In the genomic region with DNA sequence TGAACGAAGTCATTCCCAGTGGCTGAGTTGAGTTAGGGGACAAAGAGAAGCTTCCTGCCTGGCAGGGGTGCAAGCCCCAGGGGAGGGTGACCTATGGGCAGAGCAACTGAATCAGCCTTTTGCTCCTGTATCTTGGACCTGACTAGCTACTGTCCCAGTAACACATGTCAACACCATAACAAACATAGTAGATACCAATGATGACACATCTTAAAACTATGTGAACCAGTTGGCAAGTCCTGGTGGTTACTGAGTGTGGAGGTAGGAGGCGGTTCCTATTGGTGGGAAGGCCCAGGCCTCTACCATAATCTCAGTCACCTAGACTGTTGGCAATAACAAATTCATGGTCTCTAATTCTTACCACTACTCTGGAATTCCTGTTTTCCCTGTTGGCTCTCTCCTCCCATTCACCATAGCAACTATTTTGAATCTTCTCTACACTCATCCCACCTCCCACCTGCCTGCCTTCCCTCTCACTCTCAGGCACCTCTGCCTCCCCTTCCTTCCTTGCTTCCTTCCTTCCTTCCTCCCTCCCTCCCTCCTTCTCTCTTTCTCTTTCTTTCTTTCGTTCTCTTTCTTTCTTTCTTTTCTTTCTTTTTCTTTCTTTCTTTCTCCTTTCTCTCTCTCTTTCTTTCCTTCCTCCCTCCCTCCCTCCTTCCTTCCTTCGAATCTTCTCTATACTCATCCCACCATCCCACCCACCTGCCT, we compare ENCODE assay signal across 1 cellular context.
TF ChIP-seq lines count a peak whose summit lies in the region.

No MANE protein-coding gene starts in this region.

TF ChIP-seq in K562, 482 proteins besides CTCF, POLR2A, EP300 and RAD21 (continued from another document and continues in another):
- TF ChIP-seq, protein P1, sequence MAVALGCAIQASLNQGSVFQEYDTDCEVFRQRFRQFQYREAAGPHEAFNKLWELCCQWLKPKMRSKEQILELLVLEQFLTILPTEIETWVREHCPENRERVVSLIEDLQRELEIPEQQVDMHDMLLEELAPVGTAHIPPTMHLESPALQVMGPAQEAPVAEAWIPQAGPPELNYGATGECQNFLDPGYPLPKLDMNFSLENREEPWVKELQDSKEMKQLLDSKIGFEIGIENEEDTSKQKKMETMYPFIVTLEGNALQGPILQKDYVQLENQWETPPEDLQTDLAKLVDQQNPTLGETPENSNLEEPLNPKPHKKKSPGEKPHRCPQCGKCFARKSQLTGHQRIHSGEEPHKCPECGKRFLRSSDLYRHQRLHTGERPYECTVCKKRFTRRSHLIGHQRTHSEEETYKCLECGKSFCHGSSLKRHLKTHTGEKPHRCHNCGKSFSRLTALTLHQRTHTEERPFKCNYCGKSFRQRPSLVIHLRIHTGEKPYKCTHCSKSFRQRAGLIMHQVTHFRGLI (CRISPR knock-in tag; IDR thresholded peaks at IDR 0.05): no peak
- TF ChIP-seq, protein P2, sequence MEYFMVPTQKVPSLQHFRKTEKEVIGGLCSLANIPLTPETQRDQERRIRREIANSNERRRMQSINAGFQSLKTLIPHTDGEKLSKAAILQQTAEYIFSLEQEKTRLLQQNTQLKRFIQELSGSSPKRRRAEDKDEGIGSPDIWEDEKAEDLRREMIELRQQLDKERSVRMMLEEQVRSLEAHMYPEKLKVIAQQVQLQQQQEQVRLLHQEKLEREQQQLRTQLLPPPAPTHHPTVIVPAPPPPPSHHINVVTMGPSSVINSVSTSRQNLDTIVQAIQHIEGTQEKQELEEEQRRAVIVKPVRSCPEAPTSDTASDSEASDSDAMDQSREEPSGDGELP (CRISPR knock-in tag; IDR thresholded peaks at IDR 0.05; ENCODE audit: borderline replicate concordance): no peak
- TF ChIP-seq CBFA2T3 (IDR thresholded peaks at IDR 0.05): no peak
- TF ChIP-seq, protein P3, sequence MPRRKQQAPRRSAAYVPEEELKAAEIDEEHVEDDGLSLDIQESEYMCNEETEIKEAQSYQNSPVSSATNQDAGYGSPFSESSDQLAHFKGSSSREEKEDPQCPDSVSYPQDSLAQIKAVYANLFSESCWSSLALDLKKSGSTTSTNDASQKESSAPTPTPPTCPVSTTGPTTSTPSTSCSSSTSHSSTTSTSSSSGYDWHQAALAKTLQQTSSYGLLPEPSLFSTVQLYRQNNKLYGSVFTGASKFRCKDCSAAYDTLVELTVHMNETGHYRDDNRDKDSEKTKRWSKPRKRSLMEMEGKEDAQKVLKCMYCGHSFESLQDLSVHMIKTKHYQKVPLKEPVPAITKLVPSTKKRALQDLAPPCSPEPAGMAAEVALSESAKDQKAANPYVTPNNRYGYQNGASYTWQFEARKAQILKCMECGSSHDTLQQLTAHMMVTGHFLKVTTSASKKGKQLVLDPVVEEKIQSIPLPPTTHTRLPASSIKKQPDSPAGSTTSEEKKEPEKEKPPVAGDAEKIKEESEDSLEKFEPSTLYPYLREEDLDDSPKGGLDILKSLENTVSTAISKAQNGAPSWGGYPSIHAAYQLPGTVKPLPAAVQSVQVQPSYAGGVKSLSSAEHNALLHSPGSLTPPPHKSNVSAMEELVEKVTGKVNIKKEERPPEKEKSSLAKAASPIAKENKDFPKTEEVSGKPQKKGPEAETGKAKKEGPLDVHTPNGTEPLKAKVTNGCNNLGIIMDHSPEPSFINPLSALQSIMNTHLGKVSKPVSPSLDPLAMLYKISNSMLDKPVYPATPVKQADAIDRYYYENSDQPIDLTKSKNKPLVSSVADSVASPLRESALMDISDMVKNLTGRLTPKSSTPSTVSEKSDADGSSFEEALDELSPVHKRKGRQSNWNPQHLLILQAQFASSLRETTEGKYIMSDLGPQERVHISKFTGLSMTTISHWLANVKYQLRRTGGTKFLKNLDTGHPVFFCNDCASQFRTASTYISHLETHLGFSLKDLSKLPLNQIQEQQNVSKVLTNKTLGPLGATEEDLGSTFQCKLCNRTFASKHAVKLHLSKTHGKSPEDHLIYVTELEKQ (CRISPR knock-in tag; IDR thresholded peaks at IDR 0.05): no peak
- no peak for TF ChIP-seq ADNP (tag; IDR thresholded peaks at IDR 0.05)
- TF ChIP-seq CHD4 (IDR thresholded peaks at IDR 0.05; ENCODE audit: insufficient read depth, insufficient replicate concordance, low read depth, low read length, poor library complexity, severe bottlenecking): no peak
- TF ChIP-seq, protein P4, sequence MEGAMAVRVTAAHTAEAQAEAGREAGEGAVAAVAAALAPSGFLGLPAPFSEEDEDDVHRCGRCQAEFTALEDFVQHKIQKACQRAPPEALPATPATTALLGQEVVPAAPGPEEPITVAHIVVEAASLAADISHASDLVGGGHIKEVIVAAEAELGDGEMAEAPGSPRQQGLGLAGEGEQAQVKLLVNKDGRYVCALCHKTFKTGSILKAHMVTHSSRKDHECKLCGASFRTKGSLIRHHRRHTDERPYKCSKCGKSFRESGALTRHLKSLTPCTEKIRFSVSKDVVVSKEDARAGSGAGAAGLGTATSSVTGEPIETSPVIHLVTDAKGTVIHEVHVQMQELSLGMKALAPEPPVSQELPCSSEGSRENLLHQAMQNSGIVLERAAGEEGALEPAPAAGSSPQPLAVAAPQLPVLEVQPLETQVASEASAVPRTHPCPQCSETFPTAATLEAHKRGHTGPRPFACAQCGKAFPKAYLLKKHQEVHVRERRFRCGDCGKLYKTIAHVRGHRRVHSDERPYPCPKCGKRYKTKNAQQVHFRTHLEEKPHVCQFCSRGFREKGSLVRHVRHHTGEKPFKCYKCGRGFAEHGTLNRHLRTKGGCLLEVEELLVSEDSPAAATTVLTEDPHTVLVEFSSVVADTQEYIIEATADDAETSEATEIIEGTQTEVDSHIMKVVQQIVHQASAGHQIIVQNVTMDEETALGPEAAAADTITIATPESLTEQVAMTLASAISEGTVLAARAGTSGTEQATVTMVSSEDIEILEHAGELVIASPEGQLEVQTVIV (CRISPR knock-in tag; IDR thresholded peaks at IDR 0.05; ENCODE audit: borderline replicate concordance): no peak
- peak; percentile 92 for TF ChIP-seq FOSL1 (tag; conservative IDR thresholded peaks at IDR 0.05)
- 0 out of 2 replicates have a peak, but pooled peaks have one; percentile 47 for TF ChIP-seq ELF4 (CRISPR knock-in tag; IDR thresholded peaks at IDR 0.05)
- TF ChIP-seq, protein P5, sequence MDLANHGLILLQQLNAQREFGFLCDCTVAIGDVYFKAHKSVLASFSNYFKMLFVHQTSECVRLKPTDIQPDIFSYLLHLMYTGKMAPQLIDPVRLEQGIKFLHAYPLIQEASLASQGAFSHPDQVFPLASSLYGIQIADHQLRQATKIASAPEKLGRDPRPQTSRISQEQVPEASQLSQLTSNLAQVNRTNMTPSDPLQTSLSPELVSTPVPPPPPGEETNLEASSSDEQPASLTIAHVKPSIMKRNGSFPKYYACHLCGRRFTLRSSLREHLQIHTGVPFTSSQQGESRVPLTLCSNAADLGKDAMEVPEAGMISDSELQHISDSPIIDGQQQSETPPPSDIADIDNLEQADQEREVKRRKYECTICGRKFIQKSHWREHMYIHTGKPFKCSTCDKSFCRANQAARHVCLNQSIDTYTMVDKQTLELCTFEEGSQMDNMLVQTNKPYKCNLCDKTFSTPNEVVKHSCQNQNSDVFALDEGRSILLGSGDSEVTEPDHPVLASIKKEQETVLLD (IDR thresholded peaks at IDR 0.05): no peak
- TF ChIP-seq ZKSCAN8 (CRISPR knock-in tag; IDR thresholded peaks at IDR 0.05): no peak
- 0 out of 2 replicates have a peak, but pooled peaks have one; percentile 22 for TF ChIP-seq PHB2 (IDR thresholded peaks at IDR 0.05; ENCODE audit: low read depth)
- TF ChIP-seq, protein P6, sequence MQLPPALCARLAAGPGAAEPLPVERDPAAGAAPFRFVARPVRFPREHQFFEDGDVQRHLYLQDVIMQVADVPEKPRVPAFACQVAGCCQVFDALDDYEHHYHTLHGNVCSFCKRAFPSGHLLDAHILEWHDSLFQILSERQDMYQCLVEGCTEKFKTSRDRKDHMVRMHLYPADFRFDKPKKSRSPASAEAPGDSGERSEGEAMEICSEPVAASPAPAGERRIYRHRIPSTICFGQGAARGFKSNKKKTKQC (CRISPR knock-in tag; IDR thresholded peaks at IDR 0.05): no peak
- TF ChIP-seq ZNF121 (CRISPR knock-in tag; conservative IDR thresholded peaks at IDR 0.05): no peak
- TF ChIP-seq TEAD4 (IDR thresholded peaks at IDR 0.05; ENCODE audit: low read length): peak; percentile 36; the same call in 1 of the 2 replicates
- no peak for TF ChIP-seq TEAD4 (CRISPR knock-in tag; IDR thresholded peaks at IDR 0.05; ENCODE audit: borderline replicate concordance)
- TF ChIP-seq OTX1 (CRISPR knock-in tag; IDR thresholded peaks at IDR 0.05): peak; percentile 28; the same call in 1 of the 2 replicates
- TF ChIP-seq, protein P7, sequence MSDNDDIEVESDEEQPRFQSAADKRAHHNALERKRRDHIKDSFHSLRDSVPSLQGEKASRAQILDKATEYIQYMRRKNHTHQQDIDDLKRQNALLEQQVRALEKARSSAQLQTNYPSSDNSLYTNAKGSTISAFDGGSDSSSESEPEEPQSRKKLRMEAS (CRISPR knock-in tag; IDR thresholded peaks at IDR 0.05): no peak
- no peak for TF ChIP-seq ZNF384 (IDR thresholded peaks at IDR 0.05; ENCODE audit: low read depth, low read length)
- no peak for TF ChIP-seq ZNF23 (CRISPR knock-in tag; IDR thresholded peaks at IDR 0.05)
- TF ChIP-seq, protein P8, sequence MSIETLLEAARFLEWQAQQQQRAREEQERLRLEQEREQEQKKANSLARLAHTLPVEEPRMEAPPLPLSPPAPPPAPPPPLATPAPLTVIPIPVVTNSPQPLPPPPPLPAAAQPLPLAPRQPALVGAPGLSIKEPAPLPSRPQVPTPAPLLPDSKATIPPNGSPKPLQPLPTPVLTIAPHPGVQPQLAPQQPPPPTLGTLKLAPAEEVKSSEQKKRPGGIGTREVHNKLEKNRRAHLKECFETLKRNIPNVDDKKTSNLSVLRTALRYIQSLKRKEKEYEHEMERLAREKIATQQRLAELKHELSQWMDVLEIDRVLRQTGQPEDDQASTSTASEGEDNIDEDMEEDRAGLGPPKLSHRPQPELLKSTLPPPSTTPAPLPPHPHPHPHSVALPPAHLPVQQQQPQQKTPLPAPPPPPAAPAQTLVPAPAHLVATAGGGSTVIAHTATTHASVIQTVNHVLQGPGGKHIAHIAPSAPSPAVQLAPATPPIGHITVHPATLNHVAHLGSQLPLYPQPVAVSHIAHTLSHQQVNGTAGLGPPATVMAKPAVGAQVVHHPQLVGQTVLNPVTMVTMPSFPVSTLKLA (conservative IDR thresholded peaks at IDR 0.05): no peak
- TF ChIP-seq SAFB2 (IDR thresholded peaks at IDR 0.05; ENCODE audit: borderline replicate concordance, low read depth, low read length, severe bottlenecking): no peak
- no peak for TF ChIP-seq BRCA1 (IDR thresholded peaks at IDR 0.05)
- no peak for TF ChIP-seq BRCA1 (CRISPR knock-in tag; IDR thresholded peaks at IDR 0.05)
- TF ChIP-seq ASH1L (IDR thresholded peaks at IDR 0.05; ENCODE audit: borderline replicate concordance, low read depth, partially characterized antibody): no peak
- no peak for TF ChIP-seq GATA2 (CRISPR knock-in tag; IDR thresholded peaks at IDR 0.05)
- TF ChIP-seq, protein P9, sequence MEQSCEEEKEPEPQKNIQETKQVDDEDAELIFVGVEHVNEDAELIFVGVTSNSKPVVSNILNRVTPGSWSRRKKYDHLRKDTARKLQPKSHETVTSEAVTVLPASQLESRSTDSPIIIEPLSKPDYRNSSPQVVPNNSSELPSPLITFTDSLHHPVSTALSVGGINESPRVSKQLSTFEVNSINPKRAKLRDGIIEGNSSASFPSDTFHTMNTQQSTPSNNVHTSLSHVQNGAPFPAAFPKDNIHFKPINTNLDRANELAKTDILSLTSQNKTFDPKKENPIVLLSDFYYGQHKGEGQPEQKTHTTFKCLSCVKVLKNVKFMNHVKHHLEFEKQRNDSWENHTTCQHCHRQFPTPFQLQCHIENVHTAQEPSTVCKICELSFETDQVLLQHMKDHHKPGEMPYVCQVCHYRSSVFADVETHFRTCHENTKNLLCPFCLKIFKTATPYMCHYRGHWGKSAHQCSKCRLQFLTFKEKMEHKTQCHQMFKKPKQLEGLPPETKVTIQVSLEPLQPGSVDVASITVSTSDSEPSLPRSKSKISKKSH (CRISPR knock-in tag; IDR thresholded peaks at IDR 0.05): no peak
- TF ChIP-seq NUFIP1 (IDR thresholded peaks at IDR 0.05; ENCODE audit: partially characterized antibody): no peak
- TF ChIP-seq NCOR1 (IDR thresholded peaks at IDR 0.05): no peak; the same call in 1 of the 2 replicates
- TF ChIP-seq KDM2B (CRISPR knock-in tag; IDR thresholded peaks at IDR 0.05): no peak
- TF ChIP-seq, protein P10, sequence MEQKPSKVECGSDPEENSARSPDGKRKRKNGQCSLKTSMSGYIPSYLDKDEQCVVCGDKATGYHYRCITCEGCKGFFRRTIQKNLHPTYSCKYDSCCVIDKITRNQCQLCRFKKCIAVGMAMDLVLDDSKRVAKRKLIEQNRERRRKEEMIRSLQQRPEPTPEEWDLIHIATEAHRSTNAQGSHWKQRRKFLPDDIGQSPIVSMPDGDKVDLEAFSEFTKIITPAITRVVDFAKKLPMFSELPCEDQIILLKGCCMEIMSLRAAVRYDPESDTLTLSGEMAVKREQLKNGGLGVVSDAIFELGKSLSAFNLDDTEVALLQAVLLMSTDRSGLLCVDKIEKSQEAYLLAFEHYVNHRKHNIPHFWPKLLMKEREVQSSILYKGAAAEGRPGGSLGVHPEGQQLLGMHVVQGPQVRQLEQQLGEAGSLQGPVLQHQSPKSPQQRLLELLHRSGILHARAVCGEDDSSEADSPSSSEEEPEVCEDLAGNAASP (IDR thresholded peaks at IDR 0.05): no peak
- no peak for TF ChIP-seq BRD9 (IDR thresholded peaks at IDR 0.05; ENCODE audit: low read depth, partially characterized antibody)
- TF ChIP-seq CCNT2 (IDR thresholded peaks at IDR 0.05; ENCODE audit: borderline replicate concordance, extremely low read depth, insufficient read length, low read depth, low read length): no peak
- TF ChIP-seq, protein P11, sequence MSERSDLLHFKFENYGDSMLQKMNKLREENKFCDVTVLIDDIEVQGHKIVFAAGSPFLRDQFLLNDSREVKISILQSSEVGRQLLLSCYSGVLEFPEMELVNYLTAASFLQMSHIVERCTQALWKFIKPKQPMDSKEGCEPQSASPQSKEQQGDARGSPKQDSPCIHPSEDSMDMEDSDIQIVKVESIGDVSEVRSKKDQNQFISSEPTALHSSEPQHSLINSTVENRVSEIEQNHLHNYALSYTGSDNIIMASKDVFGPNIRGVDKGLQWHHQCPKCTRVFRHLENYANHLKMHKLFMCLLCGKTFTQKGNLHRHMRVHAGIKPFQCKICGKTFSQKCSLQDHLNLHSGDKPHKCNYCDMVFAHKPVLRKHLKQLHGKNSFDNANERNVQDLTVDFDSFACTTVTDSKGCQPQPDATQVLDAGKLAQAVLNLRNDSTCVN (CRISPR knock-in tag; IDR thresholded peaks at IDR 0.05): 0 out of 2 replicates have a peak, but pooled peaks have one; percentile 61
- TF ChIP-seq JUNB (CRISPR knock-in tag; conservative IDR thresholded peaks at IDR 0.05): no peak
- no peak for TF ChIP-seq ZNF431 (CRISPR knock-in tag; IDR thresholded peaks at IDR 0.05)
- TF ChIP-seq, protein P12, sequence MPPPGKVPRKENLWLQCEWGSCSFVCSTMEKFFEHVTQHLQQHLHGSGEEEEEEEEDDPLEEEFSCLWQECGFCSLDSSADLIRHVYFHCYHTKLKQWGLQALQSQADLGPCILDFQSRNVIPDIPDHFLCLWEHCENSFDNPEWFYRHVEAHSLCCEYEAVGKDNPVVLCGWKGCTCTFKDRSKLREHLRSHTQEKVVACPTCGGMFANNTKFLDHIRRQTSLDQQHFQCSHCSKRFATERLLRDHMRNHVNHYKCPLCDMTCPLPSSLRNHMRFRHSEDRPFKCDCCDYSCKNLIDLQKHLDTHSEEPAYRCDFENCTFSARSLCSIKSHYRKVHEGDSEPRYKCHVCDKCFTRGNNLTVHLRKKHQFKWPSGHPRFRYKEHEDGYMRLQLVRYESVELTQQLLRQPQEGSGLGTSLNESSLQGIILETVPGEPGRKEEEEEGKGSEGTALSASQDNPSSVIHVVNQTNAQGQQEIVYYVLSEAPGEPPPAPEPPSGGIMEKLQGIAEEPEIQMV (tag; conservative IDR thresholded peaks at IDR 0.05; ENCODE audit: low read depth): 0 out of 2 replicates have a peak, but pooled peaks have one; percentile 44
- no peak for TF ChIP-seq ZNF408 (CRISPR knock-in tag; IDR thresholded peaks at IDR 0.05; ENCODE audit: low read depth)
- TF ChIP-seq ZBTB17 (CRISPR knock-in tag; IDR thresholded peaks at IDR 0.05): no peak
